Comparison of ENCODE assay signal across 1 cellular context in genomic region chr7:101066858-101067227, GRCh38.
TF ChIP-seq lines count a peak whose summit lies in the region.

No MANE protein-coding gene starts in this region.

TF ChIP-seq in GM23338, 12 proteins besides CTCF, POLR2A, EP300 and RAD21 (continued from another document):
- TF ChIP-seq JUNB (IDR thresholded peaks at IDR 0.05; ENCODE audit: unreplicated experiment) (no peak), STAT1 (IDR thresholded peaks at IDR 0.05; ENCODE audit: unreplicated experiment) (no peak), NANOG (IDR thresholded peaks at IDR 0.05; ENCODE audit: borderline replicate concordance) (no peak), ZNF331 (CRISPR knock-in tag; IDR thresholded peaks at IDR 0.05; ENCODE audit: low read depth) (no peak), CREB1 (CRISPR knock-in tag; IDR thresholded peaks at IDR 0.05; ENCODE audit: low read depth) (no peak), POLR2AphosphoS5 (IDR thresholded peaks at IDR 0.05; ENCODE audit: low read depth) (no peak), EZH2 (IDR thresholded peaks at IDR 0.05; ENCODE audit: low read depth, unreplicated experiment) (no peak)
- TF ChIP-seq, protein P1, sequence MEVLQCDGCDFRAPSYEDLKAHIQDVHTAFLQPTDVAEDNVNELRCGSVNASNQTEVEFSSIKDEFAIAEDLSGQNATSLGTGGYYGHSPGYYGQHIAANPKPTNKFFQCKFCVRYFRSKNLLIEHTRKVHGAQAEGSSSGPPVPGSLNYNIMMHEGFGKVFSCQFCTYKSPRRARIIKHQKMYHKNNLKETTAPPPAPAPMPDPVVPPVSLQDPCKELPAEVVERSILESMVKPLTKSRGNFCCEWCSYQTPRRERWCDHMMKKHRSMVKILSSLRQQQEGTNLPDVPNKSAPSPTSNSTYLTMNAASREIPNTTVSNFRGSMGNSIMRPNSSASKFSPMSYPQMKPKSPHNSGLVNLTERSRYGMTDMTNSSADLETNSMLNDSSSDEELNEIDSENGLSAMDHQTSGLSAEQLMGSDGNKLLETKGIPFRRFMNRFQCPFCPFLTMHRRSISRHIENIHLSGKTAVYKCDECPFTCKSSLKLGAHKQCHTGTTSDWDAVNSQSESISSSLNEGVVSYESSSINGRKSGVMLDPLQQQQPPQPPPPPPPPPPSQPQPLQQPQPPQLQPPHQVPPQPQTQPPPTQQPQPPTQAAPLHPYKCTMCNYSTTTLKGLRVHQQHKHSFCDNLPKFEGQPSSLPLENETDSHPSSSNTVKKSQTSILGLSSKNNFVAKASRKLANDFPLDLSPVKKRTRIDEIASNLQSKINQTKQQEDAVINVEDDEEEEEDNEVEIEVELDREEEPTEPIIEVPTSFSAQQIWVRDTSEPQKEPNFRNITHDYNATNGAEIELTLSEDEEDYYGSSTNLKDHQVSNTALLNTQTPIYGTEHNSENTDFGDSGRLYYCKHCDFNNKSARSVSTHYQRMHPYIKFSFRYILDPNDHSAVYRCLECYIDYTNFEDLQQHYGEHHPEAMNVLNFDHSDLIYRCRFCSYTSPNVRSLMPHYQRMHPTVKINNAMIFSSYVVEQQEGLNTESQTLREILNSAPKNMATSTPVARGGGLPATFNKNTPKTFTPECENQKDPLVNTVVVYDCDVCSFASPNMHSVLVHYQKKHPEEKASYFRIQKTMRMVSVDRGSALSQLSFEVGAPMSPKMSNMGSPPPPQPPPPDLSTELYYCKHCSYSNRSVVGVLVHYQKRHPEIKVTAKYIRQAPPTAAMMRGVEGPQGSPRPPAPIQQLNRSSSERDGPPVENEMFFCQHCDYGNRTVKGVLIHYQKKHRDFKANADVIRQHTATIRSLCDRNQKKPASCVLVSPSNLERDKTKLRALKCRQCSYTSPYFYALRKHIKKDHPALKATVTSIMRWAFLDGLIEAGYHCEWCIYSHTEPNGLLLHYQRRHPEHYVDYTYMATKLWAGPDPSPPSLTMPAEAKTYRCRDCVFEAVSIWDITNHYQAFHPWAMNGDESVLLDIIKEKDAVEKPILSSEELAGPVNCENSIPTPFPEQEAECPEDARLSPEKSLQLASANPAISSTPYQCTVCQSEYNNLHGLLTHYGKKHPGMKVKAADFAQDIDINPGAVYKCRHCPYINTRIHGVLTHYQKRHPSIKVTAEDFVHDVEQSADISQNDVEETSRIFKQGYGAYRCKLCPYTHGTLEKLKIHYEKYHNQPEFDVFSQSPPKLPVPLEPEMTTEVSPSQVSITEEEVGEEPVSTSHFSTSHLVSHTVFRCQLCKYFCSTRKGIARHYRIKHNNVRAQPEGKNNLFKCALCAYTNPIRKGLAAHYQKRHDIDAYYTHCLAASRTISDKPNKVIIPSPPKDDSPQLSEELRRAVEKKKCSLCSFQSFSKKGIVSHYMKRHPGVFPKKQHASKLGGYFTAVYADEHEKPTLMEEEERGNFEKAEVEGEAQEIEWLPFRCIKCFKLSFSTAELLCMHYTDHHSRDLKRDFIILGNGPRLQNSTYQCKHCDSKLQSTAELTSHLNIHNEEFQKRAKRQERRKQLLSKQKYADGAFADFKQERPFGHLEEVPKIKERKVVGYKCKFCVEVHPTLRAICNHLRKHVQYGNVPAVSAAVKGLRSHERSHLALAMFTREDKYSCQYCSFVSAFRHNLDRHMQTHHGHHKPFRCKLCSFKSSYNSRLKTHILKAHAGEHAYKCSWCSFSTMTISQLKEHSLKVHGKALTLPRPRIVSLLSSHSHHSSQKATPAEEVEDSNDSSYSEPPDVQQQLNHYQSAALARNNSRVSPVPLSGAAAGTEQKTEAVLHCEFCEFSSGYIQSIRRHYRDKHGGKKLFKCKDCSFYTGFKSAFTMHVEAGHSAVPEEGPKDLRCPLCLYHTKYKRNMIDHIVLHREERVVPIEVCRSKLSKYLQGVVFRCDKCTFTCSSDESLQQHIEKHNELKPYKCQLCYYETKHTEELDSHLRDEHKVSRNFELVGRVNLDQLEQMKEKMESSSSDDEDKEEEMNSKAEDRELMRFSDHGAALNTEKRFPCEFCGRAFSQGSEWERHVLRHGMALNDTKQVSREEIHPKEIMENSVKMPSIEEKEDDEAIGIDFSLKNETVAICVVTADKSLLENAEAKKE (CRISPR knock-in tag; IDR thresholded peaks at IDR 0.05) = no peak
- TF ChIP-seq, protein P2, sequence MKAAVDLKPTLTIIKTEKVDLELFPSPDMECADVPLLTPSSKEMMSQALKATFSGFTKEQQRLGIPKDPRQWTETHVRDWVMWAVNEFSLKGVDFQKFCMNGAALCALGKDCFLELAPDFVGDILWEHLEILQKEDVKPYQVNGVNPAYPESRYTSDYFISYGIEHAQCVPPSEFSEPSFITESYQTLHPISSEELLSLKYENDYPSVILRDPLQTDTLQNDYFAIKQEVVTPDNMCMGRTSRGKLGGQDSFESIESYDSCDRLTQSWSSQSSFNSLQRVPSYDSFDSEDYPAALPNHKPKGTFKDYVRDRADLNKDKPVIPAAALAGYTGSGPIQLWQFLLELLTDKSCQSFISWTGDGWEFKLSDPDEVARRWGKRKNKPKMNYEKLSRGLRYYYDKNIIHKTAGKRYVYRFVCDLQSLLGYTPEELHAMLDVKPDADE (IDR thresholded peaks at IDR 0.05) = no peak
